In the genomic region with DNA sequence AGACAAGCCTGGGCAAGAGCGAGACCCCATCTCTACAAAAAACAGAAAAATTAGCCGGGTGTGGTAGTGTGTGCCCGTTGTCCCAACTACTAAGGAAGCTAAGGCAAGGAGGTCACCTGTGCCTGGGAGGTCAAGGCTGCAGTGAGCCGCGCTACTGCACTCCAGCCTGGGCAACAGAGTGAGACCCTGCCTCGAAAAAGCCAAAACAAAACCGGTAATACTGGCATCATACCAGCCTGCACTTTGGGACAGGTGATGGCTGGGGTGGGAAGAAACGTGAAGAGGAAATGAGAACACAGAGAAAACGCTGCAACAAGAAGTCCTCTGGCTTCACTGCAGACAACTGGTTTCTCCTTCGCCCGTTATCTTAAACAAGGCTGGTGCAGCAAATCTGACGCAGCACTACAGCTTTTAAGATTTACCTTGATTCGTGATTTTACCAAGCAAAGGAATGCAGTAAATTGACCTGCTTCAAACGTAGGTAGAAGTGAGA, we compare ENCODE assay signal across 8 cellular contexts. TPM values are rescaled to one million over a fixed set of nuclear protein-coding genes. Genes with fewer than 3 reads are reported as not detected.
DNase-seq lines count a peak whose midpoint lies in the region; ATAC-seq lines count a peak whose summit lies in the region.

No MANE protein-coding gene starts in this region.

- H3K27me3 Mint-ChIP-seq in activated CD4-positive, alpha-beta T cell treated with anti-CD3 and anti-CD28 coated beads for 36 hours = no peaks in the 10 kb centered on the region
- no peaks in the 10 kb centered on the region for H3K27me3 Mint-ChIP-seq in activated naive CD8-positive, alpha-beta T cell treated with anti-CD3 and anti-CD28 coated beads, Interleukin-2, amount 50 U/mL, for 24 hours
- no peaks in the 10 kb centered on the region for H3K27me3 Mint-ChIP-seq in stimulated activated naive CD8-positive, alpha-beta T cell treated with anti-CD3 and anti-CD28 coated beads, Interleukin-15, Interleukin-2, amounts not matched to agents 100 ng/mL and 50 ng/mL, for 24 hours

- H3K27ac Mint-ChIP-seq in activated CD4-positive, alpha-beta T cell treated with anti-CD3 and anti-CD28 coated beads for 36 hours = peak overlapping the region; percentile 98
- H3K27ac Mint-ChIP-seq in activated naive CD8-positive, alpha-beta T cell treated with anti-CD3 and anti-CD28 coated beads, Interleukin-2, amount 50 U/mL, for 24 hours = peak overlapping the region; percentile 93
- peak overlapping the region; percentile 96 for H3K27ac Mint-ChIP-seq in stimulated activated naive CD8-positive, alpha-beta T cell treated with anti-CD3 and anti-CD28 coated beads, Interleukin-15, Interleukin-2, amounts not matched to agents 100 ng/mL and 50 ng/mL, for 24 hours

- no peak for DNase-seq in activated CD4-positive, alpha-beta T cell treated with anti-CD3 and anti-CD28 coated beads for 36 hours
- no peak for DNase-seq in activated CD4-positive, alpha-beta T cell treated with anti-CD3 and anti-CD28 coated beads for 1 hour
- DNase-seq in activated naive CD8-positive, alpha-beta T cell treated with anti-CD3 and anti-CD28 coated beads, Interleukin-2, amount 50 U/mL, for 24 hours = peak; percentile 19
- peak; percentile 12 for DNase-seq in iPS-NIHi7 (ENCODE audit: extremely low spot score)
- DNase-seq in NCI-H1694 treated with DMSO at 0.1 percent for 48 hours (lab: John Stamatoyannopoulos, UW) = no peak
- no peak for DNase-seq in NCI-H510A (lab: John Stamatoyannopoulos, UW)

- ATAC-seq in activated CD4-positive, alpha-beta T cell treated with anti-CD3 and anti-CD28 coated beads for 36 hours = peak; percentile 5
- peak; percentile 23 for ATAC-seq in HG03135 (IDR thresholded peaks at IDR 0.05; ENCODE audit: unreplicated experiment)
- ATAC-seq in activated naive CD8-positive, alpha-beta T cell treated with anti-CD3 and anti-CD28 coated beads, Interleukin-2, amount 50 U/mL, for 24 hours = no peak

- H3K4me3 Mint-ChIP-seq in activated CD4-positive, alpha-beta T cell treated with anti-CD3 and anti-CD28 coated beads for 36 hours = peak overlapping the region; percentile 90
- peak overlapping the region; percentile 86 for H3K4me3 Mint-ChIP-seq in activated naive CD8-positive, alpha-beta T cell treated with anti-CD3 and anti-CD28 coated beads, Interleukin-2, amount 50 U/mL, for 24 hours
- peak overlapping the region; percentile 97 for H3K4me3 Mint-ChIP-seq in stimulated activated naive CD8-positive, alpha-beta T cell treated with anti-CD3 and anti-CD28 coated beads, Interleukin-15, Interleukin-2, amounts not matched to agents 100 ng/mL and 50 ng/mL, for 24 hours

- peaks cover 46% of the 10 kb centered on the region for H3K36me3 Mint-ChIP-seq in activated CD4-positive, alpha-beta T cell treated with anti-CD3 and anti-CD28 coated beads for 36 hours (ENCODE audit: low read depth)
- H3K36me3 Mint-ChIP-seq in activated naive CD8-positive, alpha-beta T cell treated with anti-CD3 and anti-CD28 coated beads, Interleukin-2, amount 50 U/mL, for 24 hours (ENCODE audit: low read depth) = peaks cover 30% of the 10 kb centered on the region
- peaks cover 47% of the 10 kb centered on the region for H3K36me3 Mint-ChIP-seq in stimulated activated naive CD8-positive, alpha-beta T cell treated with anti-CD3 and anti-CD28 coated beads, Interleukin-15, Interleukin-2, amounts not matched to agents 100 ng/mL and 50 ng/mL, for 24 hours (ENCODE audit: low read depth)

- peaks cover 39% of the 10 kb centered on the region for H3K4me1 Mint-ChIP-seq in activated CD4-positive, alpha-beta T cell treated with anti-CD3 and anti-CD28 coated beads for 36 hours
- peaks cover 38% of the 10 kb centered on the region for H3K4me1 Mint-ChIP-seq in activated naive CD8-positive, alpha-beta T cell treated with anti-CD3 and anti-CD28 coated beads, Interleukin-2, amount 50 U/mL, for 24 hours
- peaks cover 45% of the 10 kb centered on the region for H3K4me1 Mint-ChIP-seq in stimulated activated naive CD8-positive, alpha-beta T cell treated with anti-CD3 and anti-CD28 coated beads, Interleukin-15, Interleukin-2, amounts not matched to agents 100 ng/mL and 50 ng/mL, for 24 hours (ENCODE audit: low read depth)

- CTCF ChIA-PET in activated CD4-positive, alpha-beta T cell treated with anti-CD3 and anti-CD28 coated beads for 36 hours (lab: Charles Lee) = interaction anchor here (1.0 to 3.1 kb wide), 4 partner anchors 9 to 29 kb away, joined by 3 to 26 read pairs (median 8); no protein-coding TSS in a partner anchor

- POLR2A ChIA-PET in activated CD4-positive, alpha-beta T cell treated with anti-CD3 and anti-CD28 coated beads for 36 hours (lab: Charles Lee) = interaction anchor here (0.6 to 4.1 kb wide), 12 partner anchors 12 to 278 kb away, joined by 3 to 35 read pairs (median 4); partner anchors contain the start of genes MSL1, NR1D1, TOP2A and WIPF2

- no peaks in the 10 kb centered on the region for H3K9me3 Mint-ChIP-seq in activated CD4-positive, alpha-beta T cell treated with anti-CD3 and anti-CD28 coated beads for 36 hours (ENCODE audit: low read depth)
- no peaks in the 10 kb centered on the region for H3K9me3 Mint-ChIP-seq in activated naive CD8-positive, alpha-beta T cell treated with anti-CD3 and anti-CD28 coated beads, Interleukin-2, amount 50 U/mL, for 24 hours
- no peaks in the 10 kb centered on the region for H3K9me3 Mint-ChIP-seq in stimulated activated naive CD8-positive, alpha-beta T cell treated with anti-CD3 and anti-CD28 coated beads, Interleukin-15, Interleukin-2, amounts not matched to agents 100 ng/mL and 50 ng/mL, for 24 hours

- intact Hi-C loops in activated CD4-positive, alpha-beta T cell treated with anti-CD3 and anti-CD28 coated beads for 36 hours (cut with DNase I, micrococcal nuclease) = loop anchor here (1.0 to 2.0 kb wide), 14 partner anchors 14 to 409 kb away; partner anchors contain the start of genes CDC6 (in 1 of the 2), MED24 (in 1 of the 2), MIEN1 (in 1 of the 2) and PSMD3 (in 1 of the 2)

RNA-seq across cellular contexts. Expression of gene CASC3, which starts 0.7 kb away (rescaled TPM):
- total RNA-seq in activated CD4-positive, alpha-beta T cell treated with anti-CD3 and anti-CD28 coated beads for 36 hours = 100 to 1,000 TPM in 1 of 2 experiments, 10 to 100 TPM in 1; 88.3 to 104 TPM

RNA-seq across cellular contexts. Expression of gene MSL1, which starts 17.8 kb away (rescaled TPM):
- total RNA-seq in activated CD4-positive, alpha-beta T cell treated with anti-CD3 and anti-CD28 coated beads for 36 hours = 10 to 100 TPM; 81.7 to 89.6 TPM

RNA-seq across cellular contexts. Expression of gene RAPGEFL1, which starts 37.7 kb away (rescaled TPM):
- total RNA-seq in activated CD4-positive, alpha-beta T cell treated with anti-CD3 and anti-CD28 coated beads for 36 hours = 1 to 10 TPM; 5.1 to 6.2 TPM

RNA-seq across cellular contexts. Expression of gene NR1D1, which starts 39.2 kb away (rescaled TPM):
- 1 to 10 TPM; 5.2 to 5.4 TPM for total RNA-seq in activated CD4-positive, alpha-beta T cell treated with anti-CD3 and anti-CD28 coated beads for 36 hours

Comparison
In these comparisons a context has a peak if more than half of its experiments do, and no peak if none do; other contexts are left out.
1. DNase-seq: peak in activated naive CD8-positive, alpha-beta T cell treated with anti-CD3 and anti-CD28 coated beads, Interleukin-2, amount 50 U/mL, for 24 hours (single experiment) and iPS-NIHi7 (single experiment); none in activated CD4-positive, alpha-beta T cell treated with anti-CD3 and anti-CD28 coated beads for 36 hours (single experiment), activated CD4-positive, alpha-beta T cell treated with anti-CD3 and anti-CD28 coated beads for 1 hour (single experiment), NCI-H1694 treated with DMSO at 0.1 percent for 48 hours (single experiment) and NCI-H510A (single experiment).
2. Peak in every context shown above with its lines, with median percentiles within 50 percentile points of each other: H3K27ac Mint-ChIP-seq and H3K4me3 Mint-ChIP-seq.